20 cellular contexts compared by ENCODE assay signal in the genomic region with DNA sequence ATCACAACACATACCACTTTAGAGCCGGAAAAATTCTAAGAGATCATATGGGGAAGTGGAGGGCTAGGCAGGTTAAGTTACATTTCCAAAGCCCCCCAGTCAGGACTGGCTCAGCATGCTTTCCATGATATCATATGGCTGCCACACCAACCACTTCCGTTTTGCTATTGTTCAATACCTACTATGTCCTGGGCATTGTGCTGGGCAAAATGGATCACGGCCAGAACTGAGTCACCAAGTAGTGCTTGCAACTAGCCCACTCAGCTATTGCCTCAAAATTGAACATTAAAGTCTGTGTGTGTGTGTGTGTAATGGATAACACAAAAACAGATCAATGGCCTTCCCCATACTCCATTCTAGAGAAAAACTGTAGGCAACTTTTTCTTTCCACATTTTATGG. TPM values are rescaled to one million over a fixed set of nuclear protein-coding genes. Genes with fewer than 3 reads are reported as not detected.
DNase-seq lines count a peak whose midpoint lies in the region; ATAC-seq, FAIRE-seq and TF ChIP-seq lines count a peak whose summit lies in the region.
"Had no signal": no experiment of that assay in that cellular context is flagged by ENCODE, and none has a peak within 500 bp of the region (broad histone marks: within the 10 kb centered on the region; RNA-seq: fewer than 3 reads in every experiment).

No MANE protein-coding gene starts in this region.

- intact Hi-C loops in psoas muscle (cut with DNase I), result no loop called here

- FAIRE-seq in bronchial epithelial cell (lab: Jason Lieb, UNC), result peak; percentile 43

- H3K4me3 ChIP-seq in NB4 (ENCODE audit: low read depth, low read length) (no peak overlapping the region), bronchial epithelial cell (ENCODE audit: low read depth, low read length) (no peak overlapping the region), psoas muscle (no peak overlapping the region)
- H3K4me3 ChIP-seq: SJSA1 had no signal

- H3K4me1 ChIP-seq in psoas muscle, result no peaks in the 10 kb centered on the region
- H3K4me1 ChIP-seq: BE2C, SJSA1 had no signal

- H3K36me3 ChIP-seq in bronchial epithelial cell (ENCODE audit: control insufficient read depth, insufficient read depth, low read length) (no peaks in the 10 kb centered on the region), psoas muscle (ENCODE audit: insufficient read depth in 1 of 2, low read depth in 1 of 2) (no peaks in the 10 kb centered on the region)
- H3K36me3 ChIP-seq: BE2C, SJSA1 had no signal

- H3K9me3 ChIP-seq in psoas muscle, result no peaks in the 10 kb centered on the region
- H3K9me3 ChIP-seq: BE2C, SJSA1 had no signal

- H3K27ac ChIP-seq in psoas muscle, result no peak overlapping the region
- H3K27ac ChIP-seq: SJSA1 had no signal

- DNase-seq in H4 (ENCODE audit: low spot score) (peak; percentile 42), NB4 (ENCODE audit: low read depth) (peak; percentile 12), bronchial epithelial cell (ENCODE audit: low read depth) (peak; percentile 78), pulmonary artery endothelial cell (ENCODE audit: low read depth, low spot score) (peak; percentile 3), psoas muscle (no peak), putamen (ENCODE audit: low spot score) (no peak), kidney glomerular epithelial cell (lab: John Stamatoyannopoulos, UW) (no peak)
- DNase-seq: BE2C; CD8-positive, alpha-beta T cell; DND-41; KBM-7; MM.1S; NCI-H1417 treated with DMSO at 0.1 percent for 48 hours; NCI-H2029 treated with DMSO at 0.1 percent for 48 hours; NCI-H510A; RPMI8226 had no signal

- WGBS in psoas muscle, 3 donors, result 68 to 70% (median 69%) methylated on average over 3 of the region's 3 CpGs

- H3K27me3 ChIP-seq in bronchial epithelial cell (ENCODE audit: control insufficient read depth, insufficient read depth, low read length) (no peaks in the 10 kb centered on the region), psoas muscle (ENCODE audit: insufficient read depth in 3 of 3, low read length in 2 of 3) (no peaks in the 10 kb centered on the region)

- ATAC-seq in psoas muscle (no peak), HG03175 (IDR thresholded peaks at IDR 0.05; ENCODE audit: unreplicated experiment) (no peak)
- ATAC-seq: CD8-positive, alpha-beta T cell; HCT116 had no signal

- TF ChIP-seq CTCF in NB4 (IDR thresholded peaks at IDR 0.05; ENCODE audit: low read depth, low read length), result no peak
- no peak for TF ChIP-seq CTCF in bronchial epithelial cell (IDR thresholded peaks at IDR 0.05; ENCODE audit: insufficient read depth, low read length, severe bottlenecking)
- TF ChIP-seq CTCF in psoas muscle (IDR thresholded peaks at IDR 0.05), result no peak

- TF ChIP-seq POLR2A in NB4 (IDR thresholded peaks at IDR 0.05; ENCODE audit: extremely low read depth, insufficient read length), result no peak

RNA-seq across cellular contexts. Expression of a gene that starts 22.7 kb away (rescaled TPM):
- not detected in 2 replicates for total RNA-seq in H4 (2014; rRNA removed; shearing (Covaris generic))
- not detected in 2 replicates for total RNA-seq in bronchial epithelial cell
- not detected in 2 replicates for total RNA-seq in pulmonary artery endothelial cell
- not detected for total RNA-seq in psoas muscle
- polyA plus RNA-seq in psoas muscle, result under 1 TPM in 1 of 3 donors, not detected in 2; 0.03 TPM
- total RNA-seq: CD8-positive, alpha-beta T cell; SJSA1 had no signal
- polyA plus RNA-seq: AG04450 had no signal

Comparison
In these comparisons a context has a peak if more than half of its experiments do, and no peak if none do; other contexts are left out.
1. DNase-seq: peak in H4 (single experiment), NB4 (single experiment), bronchial epithelial cell (single experiment) and pulmonary artery endothelial cell (single experiment); none in psoas muscle (0 of 2), putamen (single experiment) and kidney glomerular epithelial cell (single experiment).